1 cellular context compared by ENCODE assay signal in genomic region chr18:76741346-76741745, GRCh38.
TF ChIP-seq lines count a peak whose summit lies in the region.

No MANE protein-coding gene starts in this region.

TF ChIP-seq in HCT116, 20 proteins besides CTCF, POLR2A, EP300 and RAD21 (continued from another document):
- TF ChIP-seq REST (IDR thresholded peaks at IDR 0.05; ENCODE audit: low read depth) (no peak), FOSL1 (IDR thresholded peaks at IDR 0.05; ENCODE audit: low read depth) (no peak), JUND (IDR thresholded peaks at IDR 0.05) (no peak), SP1 (IDR thresholded peaks at IDR 0.05; ENCODE audit: low read depth) (no peak), ZFX (IDR thresholded peaks at IDR 0.05) (no peak), CEBPB (IDR thresholded peaks at IDR 0.05; ENCODE audit: low read depth) (no peak), EZH2 (IDR thresholded peaks at IDR 0.05) (no peak), ELF1 (IDR thresholded peaks at IDR 0.05; ENCODE audit: borderline replicate concordance, low read depth) (no peak), EZH2phosphoT487 (IDR thresholded peaks at IDR 0.05; ENCODE audit: borderline replicate concordance) (no peak), CBX3 (IDR thresholded peaks at IDR 0.05; ENCODE audit: low read depth) (no peak), ZBTB33 (IDR thresholded peaks at IDR 0.05; ENCODE audit: extremely low read depth, insufficient replicate concordance, low read length) (no peak)
- TF ChIP-seq, protein P1, sequence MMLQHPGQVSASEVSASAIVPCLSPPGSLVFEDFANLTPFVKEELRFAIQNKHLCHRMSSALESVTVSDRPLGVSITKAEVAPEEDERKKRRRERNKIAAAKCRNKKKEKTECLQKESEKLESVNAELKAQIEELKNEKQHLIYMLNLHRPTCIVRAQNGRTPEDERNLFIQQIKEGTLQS (IDR thresholded peaks at IDR 0.05), result no peak
- TF ChIP-seq, protein P2, sequence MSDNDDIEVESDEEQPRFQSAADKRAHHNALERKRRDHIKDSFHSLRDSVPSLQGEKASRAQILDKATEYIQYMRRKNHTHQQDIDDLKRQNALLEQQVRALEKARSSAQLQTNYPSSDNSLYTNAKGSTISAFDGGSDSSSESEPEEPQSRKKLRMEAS (IDR thresholded peaks at IDR 0.05), result no peak
